Comparison of ENCODE assay signal across 9 cellular contexts in the genomic region with DNA sequence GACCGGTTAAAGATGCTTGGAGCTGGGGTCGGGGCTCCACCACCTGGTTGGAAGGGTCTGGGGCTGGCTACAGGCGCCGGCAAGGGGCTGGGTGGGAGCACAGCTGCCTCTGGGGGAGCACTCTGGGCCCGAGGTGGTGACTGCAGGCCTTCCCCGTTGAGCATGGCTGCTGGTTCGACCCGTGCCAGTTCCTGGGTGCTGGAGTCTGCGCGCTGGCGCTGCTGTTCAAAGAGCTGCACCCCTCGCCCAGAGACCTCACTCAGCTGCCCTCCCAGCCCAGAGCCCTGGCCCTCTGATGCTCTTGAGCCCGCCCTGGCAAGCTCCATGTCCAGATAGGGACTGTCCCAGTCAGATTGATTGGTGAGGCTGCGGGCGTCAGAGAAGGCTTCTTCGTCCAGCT. TPM values are rescaled to one million over a fixed set of nuclear protein-coding genes. Genes with fewer than 3 reads are reported as not detected.
DNase-seq lines count a peak whose midpoint lies in the region; ATAC-seq and TF ChIP-seq lines count a peak whose summit lies in the region.
"Had no signal": no experiment of that assay in that cellular context is flagged by ENCODE, and none has a peak within 500 bp of the region (broad histone marks: within the 10 kb centered on the region; RNA-seq: fewer than 3 reads in every experiment).

No MANE protein-coding gene starts in this region.

- H3K4me1 ChIP-seq in spleen: peaks cover 0 to 31% (median 18%) of the 10 kb centered on the region in 6 donors

- H3K27me3 ChIP-seq in kidney epithelial cell (ENCODE audit: control insufficient read depth, insufficient read depth, low read length) (no peaks in the 10 kb centered on the region), spleen (replicated peaks in 1 of 7) (peaks cover 0 to 20% (median 0%) of the 10 kb centered on the region in 7 donors)

- H3K27ac ChIP-seq in spleen: peak overlapping the region in 1 of 8 donors; percentile 55
- H3K27ac ChIP-seq: PC-9 had no signal

- H3K36me3 ChIP-seq in kidney epithelial cell (ENCODE audit: control insufficient read depth, insufficient read depth, low read length) (no peaks in the 10 kb centered on the region), spleen (no peaks in the 10 kb centered on the region)

- intact Hi-C loops in spleen (cut with DNase I; ENCODE audit: low total_unique reads): loop anchor here (10.0 kb wide), 1 partner anchor 383 kb away; no protein-coding TSS in a partner anchor

- no peak for ATAC-seq in GM18519 (IDR thresholded peaks at IDR 0.05; ENCODE audit: low FRiP score, unreplicated experiment)
- no peak for ATAC-seq in GM21786 (IDR thresholded peaks at IDR 0.05; ENCODE audit: unreplicated experiment)
- no peak for ATAC-seq in GM18517 (IDR thresholded peaks at IDR 0.05; ENCODE audit: unreplicated experiment)
- ATAC-seq in GM18498 (IDR thresholded peaks at IDR 0.05; ENCODE audit: unreplicated experiment): no peak

- no peaks in the 10 kb centered on the region for H3K9me3 ChIP-seq in spleen

- no peak for TF ChIP-seq POLR2A in spleen (IDR thresholded peaks at IDR 0.05)

- peak overlapping the region; percentile 49 for H3K4me3 ChIP-seq in HFF-Myc (replicated peaks; ENCODE audit: low read depth, low read length)
- H3K4me3 ChIP-seq in kidney epithelial cell (ENCODE audit: low read depth, low read length): peak overlapping the region; percentile 63
- peak overlapping the region; percentile 49 to 72 (median 56) for H3K4me3 ChIP-seq in spleen
- H3K4me3 ChIP-seq: PC-9 had no signal

- DNase-seq in HFF-Myc (ENCODE audit: extremely low read depth, low read depth) (no peak), cerebellar cortex (ENCODE audit: low spot score) (peak; percentile 21), kidney epithelial cell (ENCODE audit: low read depth) (no peak), spleen (no peak)

- WGBS in spleen, 5 donors: 62 to 70% (median 68%) methylated on average over 6 to 16 of the region's 16 CpGs

- TF ChIP-seq CTCF in HFF-Myc (IDR thresholded peaks at IDR 0.05; ENCODE audit: low read depth, low read length, missing control alignments) (no peak), kidney epithelial cell (IDR thresholded peaks at IDR 0.05; ENCODE audit: insufficient read depth, low read length, poor library complexity, severe bottlenecking) (no peak), spleen (IDR thresholded peaks at IDR 0.05 in 8 of 11, conservative IDR thresholded peaks at IDR 0.05 in 3 of 11) (no peak)

RNA-seq across cellular contexts. Expression of gene MYOZ1, which starts 7.0 kb away (rescaled TPM):
- total RNA-seq in kidney epithelial cell: 0.55 and 0.92 TPM in 2 replicates
- 1 to 10 TPM in 2 of 7 donors, under 1 TPM in 3, not detected in 2; 0.54 to 2.1 (median 0.94) TPM for total RNA-seq in spleen
- under 1 TPM; 0.26 to 0.48 (median 0.32) TPM for polyA plus RNA-seq in spleen

RNA-seq across cellular contexts. Expression of gene SYNPO2L, which starts 7.6 kb away (rescaled TPM):
- total RNA-seq in kidney epithelial cell: not detected in 2 replicates
- total RNA-seq in spleen: under 1 TPM in 2 of 7 donors, not detected in 5; 0.19 to 0.23 TPM
- polyA plus RNA-seq in spleen: under 1 TPM; 0.02 to 0.06 (median 0.04) TPM

RNA-seq across cellular contexts. Expression of gene AGAP5, which starts 49.7 kb away (rescaled TPM):
- total RNA-seq in kidney epithelial cell (2.6 and 2.9 TPM in 2 replicates), spleen (10 to 100 TPM in 4 of 7 donors, 1 to 10 TPM in 3; 5.4 to 15.7 (median 10.7) TPM)
- 1 to 10 TPM; 2.6 to 5.8 (median 5.4) TPM for polyA plus RNA-seq in spleen

RNA-seq across cellular contexts. Expression of gene USP54, which starts 57.1 kb away (rescaled TPM):
- total RNA-seq in kidney epithelial cell (64.2 and 77.6 TPM in 2 replicates), spleen (10 to 100 TPM in 4 of 7 donors, 1 to 10 TPM in 3; 5.6 to 16.8 (median 10.6) TPM)
- 1 to 10 TPM; 1.1 to 2.0 (median 1.7) TPM for polyA plus RNA-seq in spleen
